Comparison of ENCODE assay signal across 14 cellular contexts in genomic region chr2:43160778-43161177, GRCh38.
A peak's percentile ranks its signal among the peaks of the same experiment; 100 is the strongest.
DNase-seq lines count a peak whose midpoint lies in the region; ATAC-seq and TF ChIP-seq lines count a peak whose summit lies in the region.
"Had no signal": no experiment of that assay in that cellular context is flagged by ENCODE, and none has a peak within 500 bp of the region (broad histone marks: within the 10 kb centered on the region; RNA-seq: fewer than 3 reads in every experiment).

No MANE protein-coding gene starts in this region.

- CTCF ChIA-PET in activated CD8-positive, alpha-beta memory T cell treated with anti-CD3 and anti-CD28 coated beads, Interleukin-2, amount 10 ng/mL, durations not matched to agents 7 days and 5 days (lab: Charles Lee), result interaction anchor here (0.6 to 2.2 kb wide), 5 partner anchors 10 to 34 kb away, joined by 3 to 13 read pairs (median 4); no protein-coding TSS in a partner anchor

- H3K36me3 ChIP-seq in stomach, result no peaks in the 10 kb centered on the region
- H3K36me3 ChIP-seq: adrenal gland had no signal

- no peaks in the 10 kb centered on the region for H3K27me3 ChIP-seq in stomach
- H3K27me3 ChIP-seq: adrenal gland, dorsolateral prefrontal cortex had no signal

- H3K9me3 ChIP-seq in stomach, result no peaks in the 10 kb centered on the region
- H3K9me3 ChIP-seq: adrenal gland had no signal

- H3K36me3 Mint-ChIP-seq in activated CD8-positive, alpha-beta memory T cell treated with anti-CD3 and anti-CD28 coated beads, Interleukin-2, amount 10 ng/mL, durations not matched to agents 7 days and 5 days, result peaks cover 1% of the 10 kb centered on the region
- H3K36me3 Mint-ChIP-seq in immature natural killer cell, result no peaks in the 10 kb centered on the region

- DNase-seq in activated CD8-positive, alpha-beta memory T cell treated with anti-CD3 and anti-CD28 coated beads, Interleukin-2, amount 10 ng/mL, durations not matched to agents 7 days and 5 days, result no peak
- DNase-seq in activated CD8-positive, alpha-beta memory T cell treated with anti-CD3 and anti-CD28 coated beads, Interleukin-2, amount 50 U/mL, for 48 hours, result no peak
- DNase-seq in SW480 (ENCODE audit: low spot score), result peak; percentile 48
- no peak for DNase-seq in immature natural killer cell
- DNase-seq in stomach, result peak; percentile 38
- no peak for DNase-seq in pons (ENCODE audit: low spot score)
- no peak for DNase-seq in NCI-H2171 (lab: John Stamatoyannopoulos, UW)
- DNase-seq: adrenal gland, dorsolateral prefrontal cortex, NCI-H2029 treated with DMSO at 0.1 percent for 48 hours, NCI-H774, nephron progenitor cell, SHP77 had no signal

- no peak for TF ChIP-seq EP300 in stomach (IDR thresholded peaks at IDR 0.05)

- TF ChIP-seq POLR2A in stomach (IDR thresholded peaks at IDR 0.05), result no peak

- no peak overlapping the region for H3K4me3 Mint-ChIP-seq in activated CD8-positive, alpha-beta memory T cell treated with anti-CD3 and anti-CD28 coated beads, Interleukin-2, amount 10 ng/mL, durations not matched to agents 7 days and 5 days
- H3K4me3 Mint-ChIP-seq in immature natural killer cell, result peak overlapping the region in 4 of 5 donors; percentile 9 to 77 (median 73)
- H3K4me3 Mint-ChIP-seq: nephron progenitor cell had no signal

- H3K4me3 ChIP-seq in stomach, result no peak overlapping the region
- H3K4me3 ChIP-seq: adrenal gland, dorsolateral prefrontal cortex had no signal

- intact Hi-C loops in stomach (cut with DNase I; ENCODE audit: low total_unique reads), result no loop called here

- peak overlapping the region; percentile 71 to 94 (median 90) for H3K27ac ChIP-seq in stomach

- peak overlapping the region; percentile 95 for H3K27ac Mint-ChIP-seq in activated CD8-positive, alpha-beta memory T cell treated with anti-CD3 and anti-CD28 coated beads, Interleukin-2, amount 10 ng/mL, durations not matched to agents 7 days and 5 days
- peak overlapping the region; percentile 95 to 98 (median 96) for H3K27ac Mint-ChIP-seq in immature natural killer cell

- peaks cover 49% of the 10 kb centered on the region for H3K4me1 Mint-ChIP-seq in activated CD8-positive, alpha-beta memory T cell treated with anti-CD3 and anti-CD28 coated beads, Interleukin-2, amount 10 ng/mL, durations not matched to agents 7 days and 5 days
- H3K4me1 Mint-ChIP-seq in immature natural killer cell, result peaks cover 47 to 57% of the 10 kb centered on the region in 2 donors

- H3K4me1 ChIP-seq in stomach, result peaks cover 63 to 81% (median 69%) of the 10 kb centered on the region in 4 donors

- TF ChIP-seq CTCF in stomach (IDR thresholded peaks at IDR 0.05), result no peak

- H3K27me3 Mint-ChIP-seq in activated CD8-positive, alpha-beta memory T cell treated with anti-CD3 and anti-CD28 coated beads, Interleukin-2, amount 10 ng/mL, durations not matched to agents 7 days and 5 days, result no peaks in the 10 kb centered on the region
- peaks cover 6 to 17% (median 12%) of the 10 kb centered on the region in 3 donors for H3K27me3 Mint-ChIP-seq in immature natural killer cell (ENCODE audit: low read depth in 3 of 3)

- H3K9me3 Mint-ChIP-seq in activated CD8-positive, alpha-beta memory T cell treated with anti-CD3 and anti-CD28 coated beads, Interleukin-2, amount 10 ng/mL, durations not matched to agents 7 days and 5 days (ENCODE audit: low read depth), result no peaks in the 10 kb centered on the region
- H3K9me3 Mint-ChIP-seq in immature natural killer cell, result peaks cover 0 to 2% (median 0%) of the 10 kb centered on the region in 6 donors
- H3K9me3 Mint-ChIP-seq: nephron progenitor cell had no signal

- no peak for ATAC-seq in activated CD8-positive, alpha-beta memory T cell treated with anti-CD3 and anti-CD28 coated beads, Interleukin-2, amount 10 ng/mL, durations not matched to agents 7 days and 5 days
- ATAC-seq in GM18867 (IDR thresholded peaks at IDR 0.05; ENCODE audit: unreplicated experiment), result no peak

- WGBS in stomach, 5 donors, result 43 to 79% (median 60%) methylated on average over 5 of the region's 5 CpGs

Comparison
In these comparisons a context has a peak if more than half of its experiments do, and no peak if none do; other contexts are left out.
1. DNase-seq: peak in SW480 (single experiment) and stomach (single experiment); none in activated CD8-positive, alpha-beta memory T cell treated with anti-CD3 and anti-CD28 coated beads, Interleukin-2, amount 10 ng/mL, durations not matched to agents 7 days and 5 days (single experiment), activated CD8-positive, alpha-beta memory T cell treated with anti-CD3 and anti-CD28 coated beads, Interleukin-2, amount 50 U/mL, for 48 hours (single experiment), immature natural killer cell (0 of 3), pons (single experiment) and NCI-H2171 (single experiment).